ENCODE assay signal across 2 cellular contexts in the genomic region with DNA sequence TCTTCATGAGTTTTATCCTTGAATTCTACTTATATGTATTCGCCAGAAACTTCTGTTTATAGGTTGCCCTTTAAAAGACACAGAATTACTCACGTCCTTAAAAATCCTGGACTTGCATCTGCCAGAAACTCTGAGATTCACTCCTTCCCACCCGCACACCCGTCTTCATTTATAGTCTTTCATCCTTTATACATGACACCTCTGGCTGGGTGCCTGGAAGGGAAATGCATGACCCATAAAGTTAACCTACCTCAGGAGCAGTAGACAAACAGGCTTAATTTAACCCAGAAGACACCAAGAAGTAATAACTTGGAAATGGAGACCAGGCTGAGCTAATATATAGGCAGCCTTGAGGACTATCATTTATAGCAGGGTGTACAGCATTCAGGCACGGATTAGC.
TF ChIP-seq lines count a peak whose summit lies in the region.

No MANE protein-coding gene starts in this region.

TF ChIP-seq in SK-N-SH treated with all-trans-retinoic acid at 6 μM for 48 hours, 23 proteins besides CTCF, POLR2A, EP300 and RAD21 (continued from another document):
- TF ChIP-seq, protein P1, sequence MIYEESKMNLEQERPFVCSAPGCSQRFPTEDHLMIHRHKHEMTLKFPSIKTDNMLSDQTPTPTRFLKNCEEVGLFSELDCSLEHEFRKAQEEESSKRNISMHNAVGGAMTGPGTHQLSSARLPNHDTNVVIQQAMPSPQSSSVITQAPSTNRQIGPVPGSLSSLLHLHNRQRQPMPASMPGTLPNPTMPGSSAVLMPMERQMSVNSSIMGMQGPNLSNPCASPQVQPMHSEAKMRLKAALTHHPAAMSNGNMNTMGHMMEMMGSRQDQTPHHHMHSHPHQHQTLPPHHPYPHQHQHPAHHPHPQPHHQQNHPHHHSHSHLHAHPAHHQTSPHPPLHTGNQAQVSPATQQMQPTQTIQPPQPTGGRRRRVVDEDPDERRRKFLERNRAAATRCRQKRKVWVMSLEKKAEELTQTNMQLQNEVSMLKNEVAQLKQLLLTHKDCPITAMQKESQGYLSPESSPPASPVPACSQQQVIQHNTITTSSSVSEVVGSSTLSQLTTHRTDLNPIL (CRISPR knock-in tag; IDR thresholded peaks at IDR 0.05; ENCODE audit: low read depth), result 0 out of 2 replicates have a peak, but pooled peaks have one; percentile 26
- no peak for TF ChIP-seq ZFP30 (CRISPR knock-in tag; IDR thresholded peaks at IDR 0.05)
- peak; percentile 66 for TF ChIP-seq ISL1 (CRISPR knock-in tag; IDR thresholded peaks at IDR 0.05)
- no peak for TF ChIP-seq ZNF8 (CRISPR knock-in tag; IDR thresholded peaks at IDR 0.05)
- TF ChIP-seq BACH2 (CRISPR knock-in tag; IDR thresholded peaks at IDR 0.05; ENCODE audit: borderline replicate concordance), result no peak
- no peak for TF ChIP-seq ARNTL (CRISPR knock-in tag; IDR thresholded peaks at IDR 0.05; ENCODE audit: borderline replicate concordance, low read depth)

TF ChIP-seq in SK-N-SH, 30 proteins besides CTCF, POLR2A, EP300 and RAD21 (continued from another document):
- TF ChIP-seq, protein P2, sequence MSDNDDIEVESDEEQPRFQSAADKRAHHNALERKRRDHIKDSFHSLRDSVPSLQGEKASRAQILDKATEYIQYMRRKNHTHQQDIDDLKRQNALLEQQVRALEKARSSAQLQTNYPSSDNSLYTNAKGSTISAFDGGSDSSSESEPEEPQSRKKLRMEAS (IDR thresholded peaks at IDR 0.05; ENCODE audit: low read depth), result no peak
- no peak for TF ChIP-seq USF2 (IDR thresholded peaks at IDR 0.05; ENCODE audit: borderline replicate concordance, low read depth, low read length)
- TF ChIP-seq, protein P3, sequence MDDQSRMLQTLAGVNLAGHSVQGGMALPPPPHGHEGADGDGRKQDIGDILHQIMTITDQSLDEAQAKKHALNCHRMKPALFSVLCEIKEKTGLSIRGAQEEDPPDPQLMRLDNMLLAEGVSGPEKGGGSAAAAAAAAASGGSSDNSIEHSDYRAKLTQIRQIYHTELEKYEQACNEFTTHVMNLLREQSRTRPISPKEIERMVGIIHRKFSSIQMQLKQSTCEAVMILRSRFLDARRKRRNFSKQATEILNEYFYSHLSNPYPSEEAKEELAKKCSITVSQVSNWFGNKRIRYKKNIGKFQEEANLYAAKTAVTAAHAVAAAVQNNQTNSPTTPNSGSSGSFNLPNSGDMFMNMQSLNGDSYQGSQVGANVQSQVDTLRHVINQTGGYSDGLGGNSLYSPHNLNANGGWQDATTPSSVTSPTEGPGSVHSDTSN (IDR thresholded peaks at IDR 0.05), result no peak
- TF ChIP-seq FOXJ3 (CRISPR knock-in tag; IDR thresholded peaks at IDR 0.05), result no peak
- TF ChIP-seq, protein P4, sequence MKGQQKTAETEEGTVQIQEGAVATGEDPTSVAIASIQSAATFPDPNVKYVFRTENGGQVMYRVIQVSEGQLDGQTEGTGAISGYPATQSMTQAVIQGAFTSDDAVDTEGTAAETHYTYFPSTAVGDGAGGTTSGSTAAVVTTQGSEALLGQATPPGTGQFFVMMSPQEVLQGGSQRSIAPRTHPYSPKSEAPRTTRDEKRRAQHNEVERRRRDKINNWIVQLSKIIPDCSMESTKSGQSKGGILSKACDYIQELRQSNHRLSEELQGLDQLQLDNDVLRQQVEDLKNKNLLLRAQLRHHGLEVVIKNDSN (IDR thresholded peaks at IDR 0.05; ENCODE audit: borderline replicate concordance, low read depth), result no peak
